In the genomic region with DNA sequence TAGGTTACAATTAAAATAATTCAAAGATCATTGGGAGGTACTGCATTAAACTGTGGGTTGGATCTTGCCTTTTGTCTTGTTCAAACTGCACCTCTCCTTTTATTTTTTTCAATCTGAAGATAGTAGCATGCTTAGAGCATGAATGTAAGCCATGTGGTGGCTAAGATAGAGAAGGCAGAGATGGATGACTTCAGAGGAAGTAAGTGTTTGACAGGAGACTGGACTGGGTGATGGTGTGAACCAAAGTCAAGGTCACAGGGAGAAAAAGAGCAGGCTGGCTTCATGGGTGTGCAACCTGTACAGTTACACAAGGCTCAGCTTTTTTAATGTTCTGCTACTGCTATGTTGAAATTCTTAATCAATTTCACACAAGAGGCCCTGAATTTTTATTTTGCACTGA, we compare ENCODE assay signal across 14 cellular contexts.
A peak's percentile ranks its signal among the peaks of the same experiment; 100 is the strongest.
DNase-seq lines count a peak whose midpoint lies in the region; ATAC-seq and TF ChIP-seq lines count a peak whose summit lies in the region.
"Had no signal": no experiment of that assay in that cellular context is flagged by ENCODE, and none has a peak within 500 bp of the region (broad histone marks: within the 10 kb centered on the region; RNA-seq: fewer than 3 reads in every experiment).

No MANE protein-coding gene starts in this region.

- no peaks in the 10 kb centered on the region for H3K27me3 ChIP-seq in mesenchymal stem cell (ENCODE audit: control insufficient read depth in 1 of 2, insufficient read depth in 1 of 2, low read length in 2 of 2)
- H3K27me3 ChIP-seq: body of pancreas had no signal

- no peak for TF ChIP-seq CTCF in cardiac fibroblast (IDR thresholded peaks at IDR 0.05; ENCODE audit: low read depth, low read length)

- H3K9ac ChIP-seq in mesenchymal stem cell (ENCODE audit: low read length), result no peak overlapping the region

- no peak overlapping the region for H3K18ac ChIP-seq in mesenchymal stem cell (ENCODE audit: low read depth in 1 of 2, low read length in 2 of 2)

- H3K14ac ChIP-seq in mesenchymal stem cell (ENCODE audit: low read length in 2 of 2), result no peak overlapping the region

- H4K91ac ChIP-seq in mesenchymal stem cell (ENCODE audit: low read length), result no peak overlapping the region

- peaks cover 0 to 17% of the 10 kb centered on the region in 2 experiments for H3K36me3 ChIP-seq in mesenchymal stem cell (ENCODE audit: control insufficient read depth in 1 of 2, insufficient read depth in 2 of 2, low read depth in 1 of 2, low read length in 2 of 2)
- H3K36me3 ChIP-seq: thoracic aorta had no signal

- H3K79me1 ChIP-seq in mesenchymal stem cell (replicated peaks; ENCODE audit: low read length, poor library complexity, severe bottlenecking), result peaks cover 3% of the 10 kb centered on the region

- no peak overlapping the region for H2BK5ac ChIP-seq in mesenchymal stem cell (ENCODE audit: low read depth, low read length, poor library complexity, severe bottlenecking)

- no peak overlapping the region for H2BK15ac ChIP-seq in mesenchymal stem cell (ENCODE audit: low read depth, poor library complexity, severe bottlenecking)

- no peaks in the 10 kb centered on the region for H3K9me3 ChIP-seq in mesenchymal stem cell (ENCODE audit: control insufficient read depth, low read length)
- H3K9me3 ChIP-seq: body of pancreas, thoracic aorta had no signal

- no peak for ATAC-seq in HG03097 (IDR thresholded peaks at IDR 0.05; ENCODE audit: low FRiP score, unreplicated experiment)
- ATAC-seq: body of pancreas, PC-3 had no signal

- peak; percentile 35 for DNase-seq in ELR (ENCODE audit: low read depth)
- DNase-seq in HT1080 (ENCODE audit: low read depth), result peak; percentile 48
- peak; percentile 54 to 55 for DNase-seq in cardiac fibroblast (ENCODE audit: low read depth in 2 of 2)
- peak; percentile 50 for DNase-seq in mesenchymal stem cell
- no peak for DNase-seq in NCI-H2196 (lab: John Stamatoyannopoulos, UW; ENCODE audit: unreplicated experiment)
- no peak for DNase-seq in DMS79 (lab: John Stamatoyannopoulos, UW)
- DNase-seq in NCI-H187 (lab: John Stamatoyannopoulos, UW), result no peak
- DNase-seq: activated CD4-positive, alpha-beta T cell treated with anti-CD3 and anti-CD28 coated beads for 4 hours; body of pancreas; MV-4-11; PC-3 had no signal

- H3K23ac ChIP-seq in mesenchymal stem cell (ENCODE audit: low read length in 2 of 2), result no peak overlapping the region

- no peak overlapping the region for H2AK5ac ChIP-seq in mesenchymal stem cell (ENCODE audit: low read length, severe bottlenecking)

- no peak overlapping the region for H2BK12ac ChIP-seq in mesenchymal stem cell (ENCODE audit: low read length in 2 of 2)

- no peak overlapping the region for H3K4ac ChIP-seq in mesenchymal stem cell (ENCODE audit: low read depth in 1 of 2, low read length in 2 of 2)

- no peak overlapping the region for H2AFZ ChIP-seq in mesenchymal stem cell (ENCODE audit: low read depth, low read length)

- H3K27ac ChIP-seq in mesenchymal stem cell (ENCODE audit: low read length, poor library complexity, severe bottlenecking), result no peak overlapping the region
- H3K27ac ChIP-seq: body of pancreas, thoracic aorta had no signal

- H3K4me2 ChIP-seq in mesenchymal stem cell (ENCODE audit: low read length, poor library complexity, severe bottlenecking), result no peak overlapping the region

- no peak overlapping the region for H4K8ac ChIP-seq in mesenchymal stem cell (ENCODE audit: low read length)

- no peak overlapping the region for H2BK120ac ChIP-seq in mesenchymal stem cell (ENCODE audit: low read depth, low read length)

- H3K4me3 ChIP-seq in cardiac fibroblast (replicated peaks in 1 of 2; ENCODE audit: low read depth in 2 of 2, low read length in 2 of 2) (no peak overlapping the region), mesenchymal stem cell (ENCODE audit: insufficient read depth in 1 of 2, low read depth in 1 of 2, low read length in 2 of 2) (no peak overlapping the region)
- H3K4me3 ChIP-seq: body of pancreas, lung, thoracic aorta had no signal

- H3K4me1 ChIP-seq in mesenchymal stem cell (ENCODE audit: control insufficient read depth, insufficient read depth, low read depth, low read length), result no peaks in the 10 kb centered on the region

Comparison
In these comparisons a context has a peak if more than half of its experiments do, and no peak if none do; other contexts are left out.
1. DNase-seq: peak in ELR (single experiment), HT1080 (single experiment), cardiac fibroblast (2 of 2) and mesenchymal stem cell (single experiment); none in NCI-H2196 (single experiment), DMS79 (single experiment) and NCI-H187 (0 of 2).